Comparison of ENCODE assay signal across 22 cellular contexts in genomic region chr18:67510831-67511230, GRCh38. TPM values are rescaled to one million over a fixed set of nuclear protein-coding genes. Genes with fewer than 3 reads are reported as not detected.
A peak's percentile ranks its signal among the peaks of the same experiment; 100 is the strongest.
DNase-seq lines count a peak whose midpoint lies in the region; ATAC-seq and TF ChIP-seq lines count a peak whose summit lies in the region.
"Had no signal": no experiment of that assay in that cellular context is flagged by ENCODE, and none has a peak within 500 bp of the region (broad histone marks: within the 10 kb centered on the region; RNA-seq: fewer than 3 reads in every experiment).

No MANE protein-coding gene starts in this region.

- H3K9ac ChIP-seq in smooth muscle cell (ENCODE audit: low read depth) = no peak overlapping the region
- H3K9ac ChIP-seq: KMS-11 had no signal

- H3K4me1 ChIP-seq in smooth muscle cell (ENCODE audit: low read depth) = peaks cover 10% of the 10 kb centered on the region
- H3K4me1 ChIP-seq: SJCRH30 had no signal

- peak overlapping the region; percentile 82 for H3K4me2 ChIP-seq in smooth muscle cell
- H3K4me2 ChIP-seq: GM23338, KMS-11, PC-9 had no signal

- no peaks in the 10 kb centered on the region for H3K9me3 ChIP-seq in smooth muscle cell (replicated peaks; ENCODE audit: low read depth)
- H3K9me3 ChIP-seq: MG63, SJCRH30 had no signal

- peak overlapping the region; percentile 59 for H2AFZ ChIP-seq in smooth muscle cell (ENCODE audit: low read depth)
- H2AFZ ChIP-seq: GM23338, PC-9 had no signal

- no peaks in the 10 kb centered on the region for H4K20me1 ChIP-seq in smooth muscle cell (ENCODE audit: low read depth)

- peak overlapping the region; percentile 89 for H3K27ac ChIP-seq in smooth muscle cell (ENCODE audit: low read depth)
- H3K27ac ChIP-seq: KMS-11, PC-9, SJCRH30 had no signal

- H3K36me3 ChIP-seq in smooth muscle cell (ENCODE audit: low read depth) = no peaks in the 10 kb centered on the region

- WGBS in smooth muscle cell (ENCODE audit: low lambda C conversion rate) = 25% methylated on average over 3 of the region's 3 CpGs

- H3K27me3 ChIP-seq in smooth muscle cell (ENCODE audit: low read depth) = no peaks in the 10 kb centered on the region
- H3K27me3 ChIP-seq: MG63, SJCRH30 had no signal

- H3K4me3 ChIP-seq in fibroblast of mammary gland (ENCODE audit: control insufficient read depth, low read depth, low read length) (no peak overlapping the region), smooth muscle cell (no peak overlapping the region)
- H3K4me3 ChIP-seq: GM23338, MG63, PC-9, SJCRH30 had no signal

- H3F3A ChIP-seq in smooth muscle cell (ENCODE audit: low read depth) = peaks cover 9% of the 10 kb centered on the region

- TF ChIP-seq CTCF in fibroblast of mammary gland (conservative IDR thresholded peaks at IDR 0.05; ENCODE audit: control insufficient read depth, insufficient read depth, low read depth, low read length) (no peak), smooth muscle cell (IDR thresholded peaks at IDR 0.05; ENCODE audit: borderline replicate concordance, insufficient read depth, poor library complexity, severe bottlenecking) (no peak)

- H3K79me2 ChIP-seq in smooth muscle cell (ENCODE audit: low read depth) = peaks cover 45% of the 10 kb centered on the region

- ATAC-seq in SK-N-SH treated with all-trans-retinoic acid at 6 μM for 48 hours (peak; percentile 25; the same call in 2 of the 3 replicates), HG02973 (IDR thresholded peaks at IDR 0.05; ENCODE audit: unreplicated experiment) (no peak)
- ATAC-seq: GM23338, HepG2 had no signal

- DNase-seq in HCEC 1CT (peak; percentile 10), fibroblast of mammary gland (ENCODE audit: low read depth) (peak; percentile 46), smooth muscle cell (lab: John Stamatoyannopoulos, UW; ENCODE audit: unreplicated experiment) (no peak), D341Med (ENCODE audit: low spot score) (no peak), NCI-H1092 treated with DMSO at 0.1 percent for 48 hours (lab: John Stamatoyannopoulos, UW) (no peak)
- DNase-seq: ACHN, AML-193, COR-L47, DMS153, MG63, NCI-H1105 treated with DMSO at 0.1 percent for 48 hours, NCI-H1694 treated with DMSO at 0.1 percent for 48 hours, NCI-H2107, NCI-H2227 treated with DMSO at 0.1 percent for 48 hours, NCI-H524, PC-9, SJCRH30 had no signal

TF ChIP-seq in SK-N-SH treated with all-trans-retinoic acid at 6 μM for 48 hours, 23 proteins besides CTCF, POLR2A, EP300 and RAD21:
- TF ChIP-seq TOX (CRISPR knock-in tag; IDR thresholded peaks at IDR 0.05; ENCODE audit: borderline replicate concordance) (no peak), CREB5 (CRISPR knock-in tag; IDR thresholded peaks at IDR 0.05; ENCODE audit: low read depth) (no peak), TCF4 (CRISPR knock-in tag; IDR thresholded peaks at IDR 0.05; ENCODE audit: borderline replicate concordance) (peak; percentile 83), CSDC2 (CRISPR knock-in tag; IDR thresholded peaks at IDR 0.05) (no peak), ZNF70 (CRISPR knock-in tag; IDR thresholded peaks at IDR 0.05) (no peak)

RNA-seq across cellular contexts. Expression of gene DSEL, which starts 5.7 kb away (rescaled TPM):
- total RNA-seq in smooth muscle cell = 14.0 and 20.4 TPM in 2 replicates
- 4.3 TPM in 2 replicates for polyA plus RNA-seq in smooth muscle cell

Comparison
In these comparisons a context has a peak if more than half of its experiments do, and no peak if none do; other contexts are left out.
1. DNase-seq: peak in HCEC 1CT (single experiment) and fibroblast of mammary gland (single experiment); none in smooth muscle cell (single experiment), D341Med (single experiment) and NCI-H1092 treated with DMSO at 0.1 percent for 48 hours (single experiment).